In the genomic region with DNA sequence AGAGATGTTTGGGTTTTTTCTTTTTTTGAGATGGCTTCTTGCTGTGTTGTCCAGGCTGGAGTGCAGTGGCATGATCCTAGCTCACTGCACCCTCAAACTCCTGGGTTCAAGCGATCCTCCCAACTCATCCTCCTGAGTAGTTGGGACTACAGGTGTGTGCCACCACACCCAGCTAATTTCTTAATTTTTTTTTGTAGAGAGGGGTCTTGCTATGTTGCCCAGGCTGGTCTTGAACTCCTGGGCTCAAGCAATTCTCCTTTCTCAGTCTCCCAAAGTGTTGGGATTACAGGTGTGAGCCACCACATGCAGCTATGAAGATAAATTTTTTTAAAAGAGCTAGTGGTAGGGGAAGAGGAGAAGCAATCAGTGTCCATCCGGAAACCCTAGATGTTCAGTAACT, we compare ENCODE assay signal across 39 cellular contexts.
"Had no signal": no experiment of that assay in that cellular context is flagged by ENCODE, and none has a peak within 500 bp of the region (broad histone marks: within the 10 kb centered on the region; RNA-seq: fewer than 3 reads in every experiment).

No MANE protein-coding gene starts in this region.

- H3K4me3 Mint-ChIP-seq: activated CD4-positive, alpha-beta memory T cell treated with anti-CD3 and anti-CD28 coated beads, Interleukin-2, amount 10 ng/mL, durations not matched to agents 7 days and 5 days; activated CD4-positive, alpha-beta T cell treated with anti-CD3 and anti-CD28 coated beads for 36 hours; activated CD4-positive, alpha-beta T cell treated with anti-CD3 and anti-CD28 coated beads, Interleukin-2, amount 10 ng/mL, durations not matched to agents 7 days and 5 days; activated CD8-positive, alpha-beta memory T cell treated with anti-CD3 and anti-CD28 coated beads, Interleukin-2, amount 10 ng/mL, durations not matched to agents 7 days and 5 days; activated CD8-positive, alpha-beta T cell treated with anti-CD3 and anti-CD28 coated beads, Interleukin-2, amount 10 ng/mL, durations not matched to agents 7 days and 5 days; activated naive CD4-positive, alpha-beta T cell treated with anti-CD3 and anti-CD28 coated beads, Interleukin-2, amount 10 ng/mL, durations not matched to agents 7 days and 5 days; activated naive CD4-positive, alpha-beta T cell treated with anti-CD3 and anti-CD28 coated beads, Interleukin-2, amount 50 U/mL, for 24 hours; activated naive CD8-positive, alpha-beta T cell; activated naive CD8-positive, alpha-beta T cell treated with anti-CD3 and anti-CD28 coated beads, Interleukin-2, amount 10 ng/mL, durations not matched to agents 7 days and 5 days; activated naive CD8-positive, alpha-beta T cell treated with anti-CD3 and anti-CD28 coated beads, Interleukin-2, amount 50 U/mL, for 24 hours; activated T-cell treated with anti-CD3 and anti-CD28 coated beads, Interleukin-2, amount 50 U/mL, for 24 hours; brain; central memory CD8-positive, alpha-beta T cell; T-helper 1 cell treated with Interleukin-12 subunit alpha and Interleukin-12 subunit beta and Interleukin-4 antibody, amounts not matched to agents 30 μg/mL and 1 μg/mL, for 36 hours; T-helper 2 cell treated with Interferon-gamma antibody and Interleukin-4, amounts not matched to agents 5 μg/mL and 100 μg/mL, for 36 hours had no signal

- H3K27ac ChIP-seq: ascending aorta, cardiac muscle cell, VCaP had no signal

- H3K27ac Mint-ChIP-seq: activated CD4-positive, alpha-beta memory T cell treated with anti-CD3 and anti-CD28 coated beads, Interleukin-2, amount 10 ng/mL, durations not matched to agents 7 days and 5 days; activated CD4-positive, alpha-beta T cell treated with anti-CD3 and anti-CD28 coated beads for 36 hours; activated CD4-positive, alpha-beta T cell treated with anti-CD3 and anti-CD28 coated beads, Interleukin-2, amount 10 ng/mL, durations not matched to agents 7 days and 5 days; activated CD8-positive, alpha-beta memory T cell treated with anti-CD3 and anti-CD28 coated beads, Interleukin-2, amount 10 ng/mL, durations not matched to agents 7 days and 5 days; activated CD8-positive, alpha-beta T cell treated with anti-CD3 and anti-CD28 coated beads, Interleukin-2, amount 10 ng/mL, durations not matched to agents 7 days and 5 days; activated naive CD4-positive, alpha-beta T cell treated with anti-CD3 and anti-CD28 coated beads, Interleukin-2, amount 10 ng/mL, durations not matched to agents 7 days and 5 days; activated naive CD4-positive, alpha-beta T cell treated with anti-CD3 and anti-CD28 coated beads, Interleukin-2, amount 50 U/mL, for 24 hours; activated naive CD8-positive, alpha-beta T cell; activated naive CD8-positive, alpha-beta T cell treated with anti-CD3 and anti-CD28 coated beads, Interleukin-2, amount 10 ng/mL, durations not matched to agents 7 days and 5 days; activated naive CD8-positive, alpha-beta T cell treated with anti-CD3 and anti-CD28 coated beads, Interleukin-2, amount 50 U/mL, for 24 hours; activated T-cell treated with anti-CD3 and anti-CD28 coated beads, Interleukin-2, amount 50 U/mL, for 24 hours; activated T-helper 2 cell treated with anti-CD3 and anti-CD28 coated beads, Interferon-gamma antibody, Interleukin-2, Interleukin-4, amounts not matched to agents 10 μg/mL and 5 μg/mL and 100 μg/mL, durations not matched to agents 14 hours and 24 hours and 36 hours; brain; T-helper 1 cell treated with Interleukin-12 subunit alpha and Interleukin-12 subunit beta and Interleukin-4 antibody, amounts not matched to agents 30 μg/mL and 1 μg/mL, for 36 hours; T-helper 2 cell treated with Interferon-gamma antibody and Interleukin-4, amounts not matched to agents 5 μg/mL and 100 μg/mL, for 36 hours had no signal

- ATAC-seq: activated CD4-positive, alpha-beta T cell treated with anti-CD3 and anti-CD28 coated beads for 36 hours; activated CD4-positive, CD25-positive, alpha-beta regulatory T cell treated with anti-CD3 and anti-CD28 coated beads, Interleukin-2, amount 50 U/mL, for 24 hours; activated CD8-positive, alpha-beta memory T cell treated with anti-CD3 and anti-CD28 coated beads, Interleukin-2, amount 10 ng/mL, durations not matched to agents 7 days and 5 days; activated CD8-positive, alpha-beta T cell treated with anti-CD3 and anti-CD28 coated beads, Interleukin-2, amount 10 ng/mL, durations not matched to agents 7 days and 5 days; activated naive CD8-positive, alpha-beta T cell treated with anti-CD3 and anti-CD28 coated beads, Interleukin-2, amount 50 U/mL, for 24 hours had no signal

- H3K9me3 ChIP-seq: ascending aorta had no signal

- H3K4me1 ChIP-seq: ascending aorta had no signal

- FAIRE-seq: bronchial epithelial cell, TTC549 had no signal

- H3K36me3 Mint-ChIP-seq: activated CD8-positive, alpha-beta memory T cell treated with anti-CD3 and anti-CD28 coated beads, Interleukin-2, amount 10 ng/mL, durations not matched to agents 7 days and 5 days; activated naive CD4-positive, alpha-beta T cell treated with anti-CD3 and anti-CD28 coated beads, Interleukin-2, amount 10 ng/mL, durations not matched to agents 7 days and 5 days; activated naive CD8-positive, alpha-beta T cell; activated naive CD8-positive, alpha-beta T cell treated with anti-CD3 and anti-CD28 coated beads, Interleukin-2, amount 10 ng/mL, durations not matched to agents 7 days and 5 days had no signal

- H3K27me3 Mint-ChIP-seq: activated CD4-positive, alpha-beta memory T cell treated with anti-CD3 and anti-CD28 coated beads, Interleukin-2, amount 10 ng/mL, durations not matched to agents 7 days and 5 days; activated CD4-positive, alpha-beta T cell treated with anti-CD3 and anti-CD28 coated beads for 36 hours; activated CD4-positive, alpha-beta T cell treated with anti-CD3 and anti-CD28 coated beads, Interleukin-2, amount 10 ng/mL, durations not matched to agents 7 days and 5 days; activated CD8-positive, alpha-beta memory T cell treated with anti-CD3 and anti-CD28 coated beads, Interleukin-2, amount 10 ng/mL, durations not matched to agents 7 days and 5 days; activated naive CD4-positive, alpha-beta T cell treated with anti-CD3 and anti-CD28 coated beads, Interleukin-2, amount 50 U/mL, for 24 hours; activated naive CD8-positive, alpha-beta T cell; activated naive CD8-positive, alpha-beta T cell treated with anti-CD3 and anti-CD28 coated beads, Interleukin-2, amount 10 ng/mL, durations not matched to agents 7 days and 5 days; activated naive CD8-positive, alpha-beta T cell treated with anti-CD3 and anti-CD28 coated beads, Interleukin-2, amount 50 U/mL, for 24 hours; activated T-cell treated with anti-CD3 and anti-CD28 coated beads, Interleukin-2, amount 50 U/mL, for 24 hours; central memory CD8-positive, alpha-beta T cell had no signal

- H3K27me3 ChIP-seq: ascending aorta, cardiac muscle cell had no signal

- H3K9me3 Mint-ChIP-seq: activated CD4-positive, alpha-beta memory T cell treated with anti-CD3 and anti-CD28 coated beads, Interleukin-2, amount 10 ng/mL, durations not matched to agents 7 days and 5 days; activated CD4-positive, alpha-beta T cell treated with anti-CD3 and anti-CD28 coated beads, Interleukin-2, amount 10 ng/mL, durations not matched to agents 7 days and 5 days; activated naive CD4-positive, alpha-beta T cell treated with anti-CD3 and anti-CD28 coated beads, Interleukin-2, amount 10 ng/mL, durations not matched to agents 7 days and 5 days; activated naive CD4-positive, alpha-beta T cell treated with anti-CD3 and anti-CD28 coated beads, Interleukin-2, amount 50 U/mL, for 24 hours; activated naive CD8-positive, alpha-beta T cell treated with anti-CD3 and anti-CD28 coated beads, Interleukin-2, amount 10 ng/mL, durations not matched to agents 7 days and 5 days; activated naive CD8-positive, alpha-beta T cell treated with anti-CD3 and anti-CD28 coated beads, Interleukin-2, amount 50 U/mL, for 24 hours; activated T-cell treated with anti-CD3 and anti-CD28 coated beads, Interleukin-2, amount 50 U/mL, for 24 hours; activated T-helper 2 cell treated with anti-CD3 and anti-CD28 coated beads, Interferon-gamma antibody, Interleukin-2, Interleukin-4, amounts not matched to agents 10 μg/mL and 5 μg/mL and 100 μg/mL, durations not matched to agents 14 hours and 24 hours and 36 hours; central memory CD8-positive, alpha-beta T cell; T-helper 1 cell treated with Interleukin-12 subunit alpha and Interleukin-12 subunit beta and Interleukin-4 antibody, amounts not matched to agents 30 μg/mL and 1 μg/mL, for 36 hours; T-helper 2 cell treated with Interferon-gamma antibody and Interleukin-4, amounts not matched to agents 5 μg/mL and 100 μg/mL, for 36 hours had no signal

- H3K36me3 ChIP-seq: cardiac muscle cell had no signal

- H3K4me1 Mint-ChIP-seq: activated CD4-positive, alpha-beta memory T cell treated with anti-CD3 and anti-CD28 coated beads, Interleukin-2, amount 10 ng/mL, durations not matched to agents 7 days and 5 days; activated CD4-positive, alpha-beta T cell treated with anti-CD3 and anti-CD28 coated beads for 36 hours; activated CD4-positive, alpha-beta T cell treated with anti-CD3 and anti-CD28 coated beads, Interleukin-2, amount 10 ng/mL, durations not matched to agents 7 days and 5 days; activated CD8-positive, alpha-beta memory T cell treated with anti-CD3 and anti-CD28 coated beads, Interleukin-2, amount 10 ng/mL, durations not matched to agents 7 days and 5 days; activated naive CD4-positive, alpha-beta T cell treated with anti-CD3 and anti-CD28 coated beads, Interleukin-2, amount 10 ng/mL, durations not matched to agents 7 days and 5 days; activated naive CD4-positive, alpha-beta T cell treated with anti-CD3 and anti-CD28 coated beads, Interleukin-2, amount 50 U/mL, for 24 hours; activated naive CD8-positive, alpha-beta T cell treated with anti-CD3 and anti-CD28 coated beads, Interleukin-2, amount 10 ng/mL, durations not matched to agents 7 days and 5 days; activated naive CD8-positive, alpha-beta T cell treated with anti-CD3 and anti-CD28 coated beads, Interleukin-2, amount 50 U/mL, for 24 hours; central memory CD8-positive, alpha-beta T cell had no signal

- DNase-seq: activated CD4-positive, alpha-beta memory T cell treated with anti-CD3 and anti-CD28 coated beads, Interleukin-2, amount 10 ng/mL, durations not matched to agents 7 days and 5 days; activated CD4-positive, alpha-beta T cell treated with anti-CD3 and anti-CD28 coated beads for 1 hour; activated CD4-positive, alpha-beta T cell treated with anti-CD3 and anti-CD28 coated beads for 36 hours; activated CD4-positive, alpha-beta T cell treated with anti-CD3 and anti-CD28 coated beads for 48 hours; activated CD4-positive, alpha-beta T cell treated with anti-CD3 and anti-CD28 coated beads, Interleukin-2, amount 10 ng/mL, durations not matched to agents 7 days and 5 days; activated CD4-positive, alpha-beta T cell treated with anti-CD3 and anti-CD28 coated beads, Interleukin-2, amount 50 U/mL, for 48 hours; activated CD4-positive, CD25-positive, alpha-beta regulatory T cell; activated CD8-positive, alpha-beta memory T cell treated with anti-CD3 and anti-CD28 coated beads for 24 hours; activated CD8-positive, alpha-beta memory T cell treated with anti-CD3 and anti-CD28 coated beads, Interleukin-2, amount 10 ng/mL, durations not matched to agents 7 days and 5 days; activated CD8-positive, alpha-beta memory T cell treated with anti-CD3 and anti-CD28 coated beads, Interleukin-2, amount 50 U/mL, for 48 hours; activated CD8-positive, alpha-beta T cell treated with anti-CD3 and anti-CD28 coated beads, Interleukin-2, amount 10 ng/mL, durations not matched to agents 7 days and 5 days; activated effector memory CD4-positive, alpha-beta T cell treated with Interleukin-2 at 50 U/mL for 16 hours; activated gamma-delta T cell; activated naive CD4-positive, alpha-beta T cell treated with anti-CD3 and anti-CD28 coated beads, Interleukin-2, amount 10 ng/mL, durations not matched to agents 7 days and 5 days; activated naive CD4-positive, alpha-beta T cell treated with Interleukin-2 at 50 U/mL for 16 hours; activated naive CD8-positive, alpha-beta T cell treated with anti-CD3 and anti-CD28 coated beads, Interleukin-2, amount 10 ng/mL, durations not matched to agents 7 days and 5 days; activated naive CD8-positive, alpha-beta T cell treated with anti-CD3 and anti-CD28 coated beads, Interleukin-2, amount 50 U/mL, for 24 hours; activated T-cell treated with anti-CD3 and anti-CD28 coated beads, Interleukin-2, amount 50 U/mL, for 24 hours; activated T-cell treated with anti-CD3 and anti-CD28 coated beads, Interleukin-2, amount 50 U/mL, for 48 hours; amygdala; anterior cingulate cortex; caudate nucleus; cerebellar nuclear complex; T-helper 1 cell; T-helper 2 cell; T-helper 9 cell had no signal

- H3K4me3 ChIP-seq: ascending aorta, cardiac muscle cell had no signal
